22 cellular contexts compared by ENCODE assay signal in the genomic region with DNA sequence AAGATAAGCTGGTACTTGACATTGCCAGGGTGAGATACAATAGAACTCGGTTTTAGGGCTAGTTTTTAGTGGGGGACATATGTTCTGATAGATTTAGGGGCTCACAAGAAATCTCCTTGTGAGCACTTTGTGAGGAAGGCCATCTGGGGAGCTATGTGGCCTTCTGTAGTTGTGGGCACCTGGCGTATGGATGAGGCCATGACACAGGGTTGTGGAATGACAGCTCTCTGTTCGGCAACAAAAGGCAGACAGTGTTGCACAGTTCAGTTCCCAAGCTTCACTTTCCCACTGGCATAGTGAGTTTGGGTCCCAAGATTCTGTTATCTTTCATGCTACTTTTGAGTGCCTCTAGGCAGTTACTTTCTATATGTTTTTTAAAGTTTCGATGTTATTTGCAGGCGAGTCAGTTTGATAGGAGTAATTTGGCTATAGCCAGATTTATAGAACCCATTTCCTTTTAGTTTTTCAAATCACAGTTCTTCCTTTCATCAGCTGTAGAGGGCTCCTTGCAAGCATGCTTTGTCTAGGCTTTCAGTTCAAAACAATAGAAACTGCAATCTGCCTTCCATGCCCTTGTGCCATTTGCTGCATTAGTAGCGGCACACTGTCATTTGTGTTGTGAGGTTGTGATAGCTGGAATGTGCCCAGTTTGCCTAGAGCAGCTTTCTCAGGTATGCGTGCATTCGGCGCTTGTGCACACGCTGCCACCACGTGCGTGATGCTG.
A peak's percentile ranks its signal among the peaks of the same experiment; 100 is the strongest.
DNase-seq lines count a peak whose midpoint lies in the region; ATAC-seq and TF ChIP-seq lines count a peak whose summit lies in the region.
"Had no signal": no experiment of that assay in that cellular context is flagged by ENCODE, and none has a peak within 500 bp of the region (broad histone marks: within the 10 kb centered on the region; RNA-seq: fewer than 3 reads in every experiment).

No MANE protein-coding gene starts in this region.

- peak overlapping the region; percentile 15 to 49 for H3K27ac Mint-ChIP-seq in effector memory CD8-positive, alpha-beta T cell
- H3K27ac Mint-ChIP-seq in nephron progenitor cell = peak overlapping the region; percentile 14
- H3K27ac Mint-ChIP-seq: activated CD4-positive, alpha-beta T cell treated with anti-CD3 and anti-CD28 coated beads, Interleukin-2, amount 10 ng/mL, durations not matched to agents 7 days and 5 days; stimulated activated memory B cell treated with anti-CD40 and anti-IgM and Interleukin-4, amounts not matched to agents 10 μg/mL and 1 μg/mL and 100 μg/mL, for 72 hours had no signal

- H3K27me3 ChIP-seq in left ventricle myocardium inferior (ENCODE audit: low read depth) = no peaks in the 10 kb centered on the region

- TF ChIP-seq CTCF in left ventricle myocardium inferior (IDR thresholded peaks at IDR 0.05; ENCODE audit: borderline replicate concordance) = no peak
- no peak for TF ChIP-seq CTCF in nephron progenitor cell (IDR thresholded peaks at IDR 0.05)

- no peak overlapping the region for H3K4me3 Mint-ChIP-seq in effector memory CD8-positive, alpha-beta T cell
- no peak overlapping the region for H3K4me3 Mint-ChIP-seq in nephron progenitor cell
- H3K4me3 Mint-ChIP-seq: activated CD4-positive, alpha-beta T cell treated with anti-CD3 and anti-CD28 coated beads, Interleukin-2, amount 10 ng/mL, durations not matched to agents 7 days and 5 days; memory B cell; naive B cell; stimulated activated memory B cell treated with anti-CD40 and anti-IgM and Interleukin-4, amounts not matched to agents 10 μg/mL and 1 μg/mL and 100 μg/mL, for 72 hours had no signal

- H3K9me3 Mint-ChIP-seq in effector memory CD8-positive, alpha-beta T cell = no peaks in the 10 kb centered on the region
- H3K9me3 Mint-ChIP-seq in nephron progenitor cell = peaks cover 6% of the 10 kb centered on the region
- H3K9me3 Mint-ChIP-seq: memory B cell; naive B cell; stimulated activated memory B cell treated with anti-CD40 and anti-IgM and Interleukin-4, amounts not matched to agents 10 μg/mL and 1 μg/mL and 100 μg/mL, for 72 hours had no signal

- peaks cover 54% of the 10 kb centered on the region for H3K36me3 Mint-ChIP-seq in effector memory CD8-positive, alpha-beta T cell (ENCODE audit: insufficient read depth)
- peaks cover 93% of the 10 kb centered on the region for H3K36me3 Mint-ChIP-seq in nephron progenitor cell (ENCODE audit: low read depth)

- H3K36me3 ChIP-seq in left ventricle myocardium inferior = peaks cover 48% of the 10 kb centered on the region

- H3K27me3 Mint-ChIP-seq in effector memory CD8-positive, alpha-beta T cell = no peaks in the 10 kb centered on the region
- peaks cover 4% of the 10 kb centered on the region for H3K27me3 Mint-ChIP-seq in nephron progenitor cell (ENCODE audit: low read depth, poor library complexity)
- H3K27me3 Mint-ChIP-seq: activated CD4-positive, alpha-beta T cell treated with anti-CD3 and anti-CD28 coated beads, Interleukin-2, amount 10 ng/mL, durations not matched to agents 7 days and 5 days; memory B cell; naive B cell; stimulated activated memory B cell treated with anti-CD40 and anti-IgM and Interleukin-4, amounts not matched to agents 10 μg/mL and 1 μg/mL and 100 μg/mL, for 72 hours had no signal

- H3K4me1 ChIP-seq in left ventricle myocardium inferior = peaks cover 73% of the 10 kb centered on the region
- H3K4me1 ChIP-seq: parathyroid adenoma had no signal

- intact Hi-C loops in left ventricle myocardium inferior (cut with micrococcal nuclease) = no loop called here
- intact Hi-C loops in Right ventricle myocardium inferior (cut with DNase I) = no loop called here

- H3K27ac ChIP-seq in left ventricle myocardium inferior (replicated peaks) = peak overlapping the region; percentile 78
- H3K27ac ChIP-seq in substantia nigra (ENCODE audit: low read depth, low read length, poor library complexity, severe bottlenecking) = peak overlapping the region; percentile 31
- H3K27ac ChIP-seq: parathyroid adenoma, PC-9, skin epidermis had no signal

- ATAC-seq in Right ventricle myocardium inferior = no peak
- no peak for ATAC-seq in effector memory CD8-positive, alpha-beta T cell (replicated peaks)
- ATAC-seq in HG03520 (IDR thresholded peaks at IDR 0.05; ENCODE audit: unreplicated experiment) = no peak
- ATAC-seq: stimulated activated memory B cell treated with anti-CD40 and anti-IgM and Interleukin-4, amounts not matched to agents 10 μg/mL and 1 μg/mL and 100 μg/mL, for 72 hours had no signal

- H3K4me1 Mint-ChIP-seq in effector memory CD8-positive, alpha-beta T cell (ENCODE audit: low read depth in 2 of 2) = peaks cover 16 to 29% of the 10 kb centered on the region in 2 donors
- peaks cover 5% of the 10 kb centered on the region for H3K4me1 Mint-ChIP-seq in nephron progenitor cell

- H3K4me3 ChIP-seq in left ventricle myocardium inferior = no peak overlapping the region
- H3K4me3 ChIP-seq: PC-9, skin epidermis had no signal

- DNase-seq in left ventricle myocardium inferior (no peak), Right ventricle myocardium inferior (ENCODE audit: missing footprints) (no peak), nephron progenitor cell (no peak), substantia nigra (lab: John Stamatoyannopoulos, UW) (peak in 2 of 49 donors; percentile 17 to 22), DMS 273 treated with DMSO at 0.1 percent for 48 hours (lab: John Stamatoyannopoulos, UW) (no peak), H4 (ENCODE audit: low spot score) (no peak)
- DNase-seq in effector memory CD8-positive, alpha-beta T cell = no peak
- DNase-seq: activated CD4-positive, alpha-beta T cell treated with anti-CD3 and anti-CD28 coated beads, Interleukin-2, amount 10 ng/mL, durations not matched to agents 7 days and 5 days; activated gamma-delta T cell; central memory CD4-positive, alpha-beta T cell; foreskin melanocyte; GOT3; IMR-90; naive B cell; NCI-H2081 treated with DMSO at 0.1 percent for 48 hours; PC-9; stimulated activated CD4-positive, alpha-beta T cell treated with anti-CD3 and anti-CD28 coated beads, Interleukin-2, amount 100 ng/mL, for 24 hours had no signal

- no peaks in the 10 kb centered on the region for H3K9me3 ChIP-seq in left ventricle myocardium inferior (replicated peaks)
